14 cellular contexts compared by ENCODE assay signal in the genomic region with DNA sequence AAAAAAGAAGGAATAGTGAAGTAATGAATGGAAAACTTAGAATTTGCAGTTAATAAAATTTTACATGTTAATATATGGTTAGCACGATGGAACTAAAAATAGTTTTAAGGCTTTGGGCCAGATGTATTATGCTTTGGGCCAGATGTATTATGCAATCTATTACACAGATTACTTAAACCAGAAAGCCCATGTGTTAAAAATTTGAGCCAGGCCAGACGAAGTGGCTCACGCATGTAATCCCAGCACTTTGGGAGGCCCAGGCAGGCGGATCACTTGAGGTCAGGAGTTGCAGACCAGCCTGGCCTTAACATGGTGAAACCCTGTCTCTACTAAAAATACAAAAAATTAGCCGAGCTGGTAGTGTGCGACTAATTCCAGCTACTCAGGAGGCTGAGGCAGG. TPM values are rescaled to one million over a fixed set of nuclear protein-coding genes. Genes with fewer than 3 reads are reported as not detected.
A peak's percentile ranks its signal among the peaks of the same experiment; 100 is the strongest.
DNase-seq lines count a peak whose midpoint lies in the region; TF ChIP-seq lines count a peak whose summit lies in the region.
"Had no signal": no experiment of that assay in that cellular context is flagged by ENCODE, and none has a peak within 500 bp of the region (broad histone marks: within the 10 kb centered on the region; RNA-seq: fewer than 3 reads in every experiment).

No MANE protein-coding gene starts in this region.

- H3K27me3 ChIP-seq in suprapubic skin (no peaks in the 10 kb centered on the region), BE2C (no peaks in the 10 kb centered on the region)
- no peaks in the 10 kb centered on the region for H3K27me3 ChIP-seq in effector memory CD4-positive, alpha-beta T cell (replicated peaks; ENCODE audit: control insufficient read depth, insufficient read depth, low read length, poor library complexity, severe bottlenecking)

- H3K36me3 ChIP-seq in suprapubic skin (peaks cover 21% of the 10 kb centered on the region), BE2C (peaks cover 22% of the 10 kb centered on the region)
- no peaks in the 10 kb centered on the region for H3K36me3 ChIP-seq in effector memory CD4-positive, alpha-beta T cell (ENCODE audit: control insufficient read depth, insufficient read depth, low read length)

- H3K4me1 ChIP-seq in suprapubic skin (peaks cover 7% of the 10 kb centered on the region), BE2C (no peaks in the 10 kb centered on the region)
- H3K4me1 ChIP-seq in effector memory CD4-positive, alpha-beta T cell (ENCODE audit: control insufficient read depth, insufficient read depth, low read length, poor library complexity, severe bottlenecking), result no peaks in the 10 kb centered on the region
- H3K4me1 ChIP-seq: Caco-2 had no signal

- no peak for TF ChIP-seq CTCF in HFF-Myc (IDR thresholded peaks at IDR 0.05; ENCODE audit: low read depth, low read length, missing control alignments)
- no peak for TF ChIP-seq CTCF in choroid plexus epithelial cell (conservative IDR thresholded peaks at IDR 0.05; ENCODE audit: low read depth, low read length)
- TF ChIP-seq CTCF in suprapubic skin (IDR thresholded peaks at IDR 0.05), result no peak
- TF ChIP-seq CTCF in BE2C (IDR thresholded peaks at IDR 0.05; ENCODE audit: low read depth, low read length), result no peak

- H3K9me3 ChIP-seq in suprapubic skin (no peaks in the 10 kb centered on the region), BE2C (no peaks in the 10 kb centered on the region; the same call in 1 of the 2 replicates)
- no peaks in the 10 kb centered on the region for H3K9me3 ChIP-seq in effector memory CD4-positive, alpha-beta T cell (ENCODE audit: control insufficient read depth, low read length)
- H3K9me3 ChIP-seq: Caco-2 had no signal

- 49% methylated on average over 6 of the region's 6 CpGs for WGBS in suprapubic skin

- no peak overlapping the region for H3K27ac ChIP-seq in suprapubic skin
- H3K27ac ChIP-seq in effector memory CD4-positive, alpha-beta T cell (ENCODE audit: insufficient read depth, low read length, poor library complexity, severe bottlenecking), result no peak overlapping the region

- H3K4me3 ChIP-seq in HFF-Myc (replicated peaks; ENCODE audit: low read depth, low read length) (no peak overlapping the region), choroid plexus epithelial cell (ENCODE audit: low read depth, low read length) (no peak overlapping the region), suprapubic skin (no peak overlapping the region), BE2C (ENCODE audit: low read depth, low read length) (no peak overlapping the region)
- H3K4me3 ChIP-seq in effector memory CD4-positive, alpha-beta T cell (ENCODE audit: insufficient read depth, low read depth, low read length, poor library complexity, severe bottlenecking), result no peak overlapping the region
- H3K4me3 ChIP-seq: lung had no signal

- TF ChIP-seq POLR2A in suprapubic skin (IDR thresholded peaks at IDR 0.05), result no peak

- no peak for TF ChIP-seq EP300 in suprapubic skin (IDR thresholded peaks at IDR 0.05)

- DNase-seq in HFF-Myc (ENCODE audit: extremely low read depth, low read depth) (peak; percentile 37), choroid plexus epithelial cell (ENCODE audit: low read depth) (peak; percentile 85), iris pigment epithelial cell (ENCODE audit: low read depth) (peak; percentile 91), suprapubic skin (ENCODE audit: low spot score in 2 of 2) (peak; percentile 70 to 82), BE2C (no peak), NCI-H2171 (lab: John Stamatoyannopoulos, UW) (no peak)
- DNase-seq in effector memory CD4-positive, alpha-beta T cell, result no peak
- DNase-seq: Caco-2; cortex of kidney; glutamatergic neuron; NCI-H510A; occipital lobe; stimulated activated CD4-positive, alpha-beta T cell treated with anti-CD3 and anti-CD28 coated beads, Interleukin-2, amount 100 ng/mL, for 48 hours had no signal

RNA-seq across cellular contexts. Expression of gene IFT81, which starts 17.2 kb away (rescaled TPM):
- 10 to 100 TPM in 1 of 4 donors, 1 to 10 TPM in 3; 4.8 to 15.5 (median 5.3) TPM for total RNA-seq in suprapubic skin
- polyA plus RNA-seq in BE2C (2012; ENCODE audit: insufficient read depth, insufficient read length, low read depth), result 4.0 TPM

Comparison
In these comparisons a context has a peak if more than half of its experiments do, and no peak if none do; other contexts are left out.
1. DNase-seq: peak in HFF-Myc (single experiment), choroid plexus epithelial cell (single experiment), iris pigment epithelial cell (single experiment) and suprapubic skin (2 of 2); none in effector memory CD4-positive, alpha-beta T cell (0 of 3), BE2C (single experiment) and NCI-H2171 (single experiment).